ENCODE assay signal across 8 cellular contexts in the genomic region with DNA sequence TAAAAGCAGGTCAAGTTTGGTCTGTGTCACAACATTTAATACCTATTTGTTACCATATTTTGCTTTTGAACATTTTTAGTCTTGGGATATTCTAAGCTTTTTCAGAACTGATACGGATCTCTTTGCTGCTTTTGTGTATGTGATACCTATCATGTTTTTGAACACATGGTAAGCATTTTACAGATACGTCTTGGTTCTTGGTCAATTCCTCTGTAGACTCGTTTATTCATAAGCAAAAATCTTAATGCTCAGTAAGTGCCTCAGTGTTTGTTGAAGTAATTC. TPM values are rescaled to one million over a fixed set of nuclear protein-coding genes. Genes with fewer than 3 reads are reported as not detected.
DNase-seq lines count a peak whose midpoint lies in the region; ATAC-seq and TF ChIP-seq lines count a peak whose summit lies in the region.

No MANE protein-coding gene starts in this region.

- H3F3A ChIP-seq in GM23248 (ENCODE audit: insufficient read depth) (peaks cover 12% of the 10 kb centered on the region; the same call in 1 of the 2 replicates), PC-3 (ENCODE audit: low read length, unreplicated experiment) (no peaks in the 10 kb centered on the region)

- ATAC-seq in PC-3 (no peak), GM18519 (IDR thresholded peaks at IDR 0.05; ENCODE audit: low FRiP score, unreplicated experiment) (no peak)

- peak overlapping the region; percentile 98 for H2AFZ ChIP-seq in GM23248
- H2AFZ ChIP-seq in PC-3 (ENCODE audit: low read length) = peak overlapping the region; percentile 87; the same call in 1 of the 2 replicates

- POLR2A ChIA-PET in PC-3 (lab: Charles Lee; ENCODE audit: unreplicated experiment) = interaction anchor here (0.6 kb wide), 1 partner anchor 312 kb away, joined by 3 read pairs; no protein-coding TSS in a partner anchor

- intact Hi-C loops in PC-3 (cut with micrococcal nuclease) = no loop called here

- H3K4me1 ChIP-seq in GM23248 (ENCODE audit: insufficient read depth) (peaks cover 6% of the 10 kb centered on the region; the same call in 1 of the 2 replicates), PC-3 (ENCODE audit: insufficient read depth, low read length) (no peaks in the 10 kb centered on the region), esophagus (ENCODE audit: control insufficient read depth in 2 of 2, insufficient read depth in 2 of 2, low read length in 1 of 2) (peaks cover 0 to 2% of the 10 kb centered on the region in 2 donors)

- in situ Hi-C loops in GM23248 (cut with MboI) = loop anchor here (25.0 kb wide), 1 partner anchor 721 kb away; a partner anchor contains a TSS

- H3K4me2 ChIP-seq in GM23248 (ENCODE audit: unreplicated experiment) (peak overlapping the region; percentile 95), PC-3 (ENCODE audit: low read length) (peak overlapping the region; percentile 82)

- H3K79me2 ChIP-seq in GM23248 (ENCODE audit: insufficient read depth) (peaks cover 30% of the 10 kb centered on the region), PC-3 (ENCODE audit: low read length) (no peaks in the 10 kb centered on the region)

- no peak for TF ChIP-seq CTCF in PC-3 (conservative IDR thresholded peaks at IDR 0.05; ENCODE audit: low read depth, low read length)

- H3K4me3 ChIP-seq in GM23248 (peak overlapping the region; percentile 97), PC-3 (ENCODE audit: low read length) (peak overlapping the region; percentile 65), esophagus (ENCODE audit: low read depth in 1 of 2, low read length in 2 of 2) (peak overlapping the region; percentile 85 to 86)

- BruUV-seq in PC-3 (replicated peaks; lab: Mats Ljungman, UMichigan) = no TSS peak

- peak overlapping the region; percentile 98 for H3K9ac ChIP-seq in GM23248
- peak overlapping the region; percentile 85 for H3K9ac ChIP-seq in PC-3 (ENCODE audit: low read length)

- H4K20me1 ChIP-seq in GM23248 (ENCODE audit: insufficient read depth) (no peaks in the 10 kb centered on the region), PC-3 (ENCODE audit: low read length) (no peaks in the 10 kb centered on the region)

- DNase-seq in GM23248 (no peak), PC-3 (no peak), renal cortical epithelial cell (ENCODE audit: low read depth) (peak; percentile 19), GDM1 (lab: John Stamatoyannopoulos, UW) (no peak), CD1c-positive myeloid dendritic cell (ENCODE audit: extremely low spot score) (no peak), OCI-M2 (lab: John Stamatoyannopoulos, UW; ENCODE audit: unreplicated experiment) (no peak)

- H3K27me3 ChIP-seq in GM23248 (replicated peaks; ENCODE audit: insufficient read depth) (no peaks in the 10 kb centered on the region), PC-3 (ENCODE audit: low read length) (no peaks in the 10 kb centered on the region), esophagus (ENCODE audit: control insufficient read depth in 1 of 2, insufficient read depth in 2 of 2, low read length in 2 of 2) (no peaks in the 10 kb centered on the region)

- 1% methylated on average over 3 of the region's 3 CpGs for WGBS in GM23248 (ENCODE audit: low coverage in 1 of 2, low lambda C conversion rate in 2 of 2, missing lambda C conversion rate in 2 of 2), 2 experiments
- WGBS in esophagus, 2 donors = 0 to 1% methylated on average over 3 of the region's 3 CpGs

- no peaks in the 10 kb centered on the region for H3K9me2 ChIP-seq in GM23248 (ENCODE audit: insufficient read depth)
- no peaks in the 10 kb centered on the region for H3K9me2 ChIP-seq in PC-3 (replicated peaks; ENCODE audit: low read length)

- H3K27ac ChIP-seq in GM23248 = peak overlapping the region; percentile 97
- peak overlapping the region; percentile 62 for H3K27ac ChIP-seq in PC-3 (ENCODE audit: low read length)
- no peak overlapping the region for H3K27ac ChIP-seq in esophagus (ENCODE audit: low read depth in 2 of 2, low read length in 1 of 2)

- CTCF ChIA-PET in PC-3 (lab: Charles Lee) = no interaction called here

- peaks cover 41% of the 10 kb centered on the region for H3K36me3 ChIP-seq in GM23248 (ENCODE audit: low read depth)
- H3K36me3 ChIP-seq in PC-3 (ENCODE audit: low read depth, low read length) = peaks cover 22% of the 10 kb centered on the region
- peaks cover 4 to 7% of the 10 kb centered on the region in 2 donors for H3K36me3 ChIP-seq in esophagus (ENCODE audit: control insufficient read depth in 2 of 2, insufficient read depth in 2 of 2, low read length in 1 of 2)

- peaks cover 7% of the 10 kb centered on the region for H3K9me3 ChIP-seq in GM23248 (ENCODE audit: low read depth)
- no peaks in the 10 kb centered on the region for H3K9me3 ChIP-seq in PC-3 (ENCODE audit: low read length)
- H3K9me3 ChIP-seq in esophagus (ENCODE audit: control insufficient read depth in 2 of 2, insufficient read depth in 1 of 2, low read depth in 1 of 2, low read length in 1 of 2) = no peaks in the 10 kb centered on the region

RNA-seq across cellular contexts. Expression of a gene that starts 0.6 kb away (rescaled TPM):
- 8.7 and 10.6 TPM in 2 replicates for total RNA-seq in GM23248 (2014; rRNA removed; shearing (Covaris generic))
- 6.5 and 8.2 TPM in 2 replicates for polyA plus RNA-seq in GM23248 (2016; fragmentation: Nextera tagmentation; extraction: Ambion mirVana)
- total RNA-seq in PC-3 (2014; rRNA removed) = 1.5 TPM in 2 replicates
- 1 to 10 TPM; 6.4 to 9.6 TPM for polyA plus RNA-seq in esophagus
- total RNA-seq in renal cortical epithelial cell = 13.9 and 24.5 TPM in 2 replicates

RNA-seq across cellular contexts. Expression of a gene that starts 48.6 kb away (rescaled TPM):
- total RNA-seq in GM23248 (2014; rRNA removed; shearing (Covaris generic)) = 21.3 and 26.4 TPM in 2 replicates
- polyA plus RNA-seq in GM23248 (2016; fragmentation: Nextera tagmentation; extraction: Ambion mirVana) (10.3 and 13.7 TPM in 2 replicates), esophagus (1 to 10 TPM; 3.5 to 8.0 TPM)
- total RNA-seq in PC-3 (2014; rRNA removed) (2.8 and 3.5 TPM in 2 replicates), renal cortical epithelial cell (15.6 and 24.0 TPM in 2 replicates)

Comparison
In these comparisons a context has a peak if more than half of its experiments do, and no peak if none do; other contexts are left out.
1. H3K27ac ChIP-seq: peak in GM23248 (single experiment) and PC-3 (single experiment); none in esophagus (0 of 2).
2. Peak in every context shown above with its lines, with median percentiles within 50 percentile points of each other: H3K4me3 ChIP-seq.